ENCODE assay signal across 29 cellular contexts in the genomic region with DNA sequence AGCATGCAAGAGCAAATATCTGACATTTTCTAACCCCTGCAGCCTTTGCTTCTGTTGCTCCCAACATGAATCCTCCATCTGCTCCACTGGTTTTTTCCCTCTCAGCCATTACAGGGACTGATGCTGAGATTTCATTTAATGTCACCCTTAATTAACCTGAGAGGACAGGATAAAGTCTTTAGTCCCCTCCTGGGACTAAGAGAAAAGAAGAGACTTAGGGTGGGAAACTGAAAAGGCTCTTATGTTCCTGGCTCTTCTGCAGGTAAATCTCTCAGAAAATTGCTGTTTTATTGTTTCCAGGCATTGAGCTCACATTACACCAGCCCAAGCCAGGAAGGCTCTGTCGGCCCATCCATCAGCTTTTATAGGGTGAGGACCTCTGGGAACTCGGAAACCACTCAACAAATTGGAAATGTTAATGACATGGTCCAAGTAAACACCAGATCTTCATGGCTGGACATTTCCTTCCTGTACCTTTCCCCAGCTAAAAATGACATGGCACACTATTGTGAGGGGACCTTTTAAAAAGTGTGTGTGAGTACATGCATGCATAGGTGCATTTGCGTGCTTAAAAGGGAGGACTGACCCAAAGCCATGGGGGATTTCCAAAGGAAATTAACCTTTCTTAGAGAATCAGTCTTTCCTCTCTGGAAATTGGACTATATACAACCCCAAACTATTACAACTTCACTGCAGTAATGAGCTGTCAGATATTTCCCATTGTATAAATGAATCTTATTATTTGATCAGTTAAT.
"Had no signal": no experiment of that assay in that cellular context is flagged by ENCODE, and none has a peak within 500 bp of the region (broad histone marks: within the 10 kb centered on the region; RNA-seq: fewer than 3 reads in every experiment).

No MANE protein-coding gene starts in this region.

- H3K4me1 ChIP-seq: heart right ventricle, sigmoid colon, testis, vagina had no signal

- H3K27me3 Mint-ChIP-seq: activated B cell treated with CpG ODN at 0.5 μM for 24 hours; activated CD4-positive, alpha-beta T cell treated with anti-CD3 and anti-CD28 coated beads for 36 hours; naive B cell; stimulated activated naive B cell treated with anti-CD40 and anti-IgM and Interleukin-4, amounts not matched to agents 10 μg/mL and 1 μg/mL and 100 μg/mL, for 72 hours had no signal

- H3K9me3 Mint-ChIP-seq: activated B cell treated with CpG ODN at 0.5 μM for 24 hours; activated naive CD4-positive, alpha-beta T cell treated with anti-CD3 and anti-CD28 coated beads for 36 hours; activated T-cell treated with anti-CD3 and anti-CD28 coated beads, Interleukin-2, amount 50 U/mL, for 4 hours; endodermal cell; naive B cell; neural crest cell; stimulated activated naive B cell treated with anti-CD40 and anti-IgM and Interleukin-4, amounts not matched to agents 10 μg/mL and 1 μg/mL and 100 μg/mL, for 72 hours; type B pancreatic cell had no signal

- H3K9me3 ChIP-seq: heart right ventricle, sigmoid colon, testis, vagina had no signal

- H3K27ac Mint-ChIP-seq: activated B cell treated with CpG ODN at 0.5 μM for 24 hours; activated CD4-positive, alpha-beta T cell treated with anti-CD3 and anti-CD28 coated beads for 36 hours; activated naive CD4-positive, alpha-beta T cell treated with anti-CD3 and anti-CD28 coated beads for 36 hours; activated naive CD8-positive, alpha-beta T cell treated with anti-CD3 and anti-CD28 coated beads, Interleukin-2, amount 10 ng/mL, durations not matched to agents 7 days and 5 days; endodermal cell; naive B cell; stimulated activated naive B cell treated with anti-CD40 and anti-IgM and Interleukin-4, amounts not matched to agents 10 μg/mL and 1 μg/mL and 100 μg/mL, for 72 hours; type B pancreatic cell had no signal

- H3K4me3 Mint-ChIP-seq: activated B cell treated with CpG ODN at 0.5 μM for 24 hours; activated CD4-positive, alpha-beta T cell treated with anti-CD3 and anti-CD28 coated beads for 36 hours; activated naive CD4-positive, alpha-beta T cell treated with anti-CD3 and anti-CD28 coated beads for 36 hours; activated naive CD8-positive, alpha-beta T cell treated with anti-CD3 and anti-CD28 coated beads, Interleukin-2, amount 10 ng/mL, durations not matched to agents 7 days and 5 days; activated T-cell treated with anti-CD3 and anti-CD28 coated beads, Interleukin-2, amount 50 U/mL, for 4 hours; endodermal cell; naive B cell; neural crest cell; stimulated activated naive B cell treated with anti-CD40 and anti-IgM and Interleukin-4, amounts not matched to agents 10 μg/mL and 1 μg/mL and 100 μg/mL, for 72 hours; type B pancreatic cell had no signal

- DNase-seq: activated B cell treated with CpG ODN at 0.5 μM for 24 hours; activated CD4-positive, alpha-beta T cell treated with anti-CD3 and anti-CD28 coated beads for 36 hours; activated CD4-positive, alpha-beta T cell treated with anti-CD3 and anti-CD28 coated beads, Interleukin-2, amount 50 U/mL, for 4 hours; activated CD8-positive, alpha-beta memory T cell treated with anti-CD3 and anti-CD28 coated beads, Interleukin-2, amount 50 U/mL, for 48 hours; activated effector memory CD4-positive, alpha-beta T cell treated with Interleukin-2 at 50 U/mL for 16 hours; activated naive CD4-positive, alpha-beta T cell treated with anti-CD3 and anti-CD28 coated beads for 36 hours; activated naive CD8-positive, alpha-beta T cell treated with anti-CD3 and anti-CD28 coated beads, Interleukin-2, amount 10 ng/mL, durations not matched to agents 7 days and 5 days; activated T-cell treated with anti-CD3 and anti-CD28 coated beads, Interleukin-2, amount 50 U/mL, for 4 hours; amniotic stem cell; cerebellar nuclear complex; endodermal cell; heart right ventricle; kidney; naive B cell; occipital lobe; sigmoid colon; stimulated activated CD4-positive, alpha-beta T cell treated with anti-CD3 and anti-CD28 coated beads, Interleukin-2, amount 100 ng/mL, for 48 hours; stimulated activated CD8-positive, alpha-beta memory T cell treated with anti-CD3 and anti-CD28 coated beads, Interleukin-4, amount 100 ng/mL, for 48 hours; stimulated activated naive B cell treated with anti-CD40 and anti-IgM and Interleukin-4, amounts not matched to agents 10 μg/mL and 1 μg/mL and 100 μg/mL, for 72 hours; T1000; testis had no signal

- H3K4me3 ChIP-seq: coronary artery, heart right ventricle, lung, sigmoid colon, smooth muscle cell, testis, vagina had no signal

- H3K36me3 ChIP-seq: heart right ventricle, sigmoid colon, vagina had no signal

- H3K27ac ChIP-seq: coronary artery, epithelial cell of prostate, heart right ventricle, sigmoid colon, testis, vagina had no signal

- H3K27me3 ChIP-seq: sigmoid colon, testis, vagina had no signal

- H3K4me1 Mint-ChIP-seq: activated B cell treated with CpG ODN at 0.5 μM for 24 hours; activated CD4-positive, alpha-beta T cell treated with anti-CD3 and anti-CD28 coated beads for 36 hours; activated naive CD8-positive, alpha-beta T cell treated with anti-CD3 and anti-CD28 coated beads, Interleukin-2, amount 10 ng/mL, durations not matched to agents 7 days and 5 days; naive B cell; neural crest cell; stimulated activated naive B cell treated with anti-CD40 and anti-IgM and Interleukin-4, amounts not matched to agents 10 μg/mL and 1 μg/mL and 100 μg/mL, for 72 hours had no signal

- ATAC-seq: activated CD4-positive, alpha-beta T cell treated with anti-CD3 and anti-CD28 coated beads for 36 hours; activated T-cell treated with anti-CD3 and anti-CD28 coated beads, Interleukin-2, amount 50 U/mL, for 4 hours; heart right ventricle; left lobe of liver; stimulated activated naive B cell treated with anti-CD40 and anti-IgM and Interleukin-4, amounts not matched to agents 10 μg/mL and 1 μg/mL and 100 μg/mL, for 72 hours had no signal
